20 cellular contexts compared by ENCODE assay signal in the genomic region with DNA sequence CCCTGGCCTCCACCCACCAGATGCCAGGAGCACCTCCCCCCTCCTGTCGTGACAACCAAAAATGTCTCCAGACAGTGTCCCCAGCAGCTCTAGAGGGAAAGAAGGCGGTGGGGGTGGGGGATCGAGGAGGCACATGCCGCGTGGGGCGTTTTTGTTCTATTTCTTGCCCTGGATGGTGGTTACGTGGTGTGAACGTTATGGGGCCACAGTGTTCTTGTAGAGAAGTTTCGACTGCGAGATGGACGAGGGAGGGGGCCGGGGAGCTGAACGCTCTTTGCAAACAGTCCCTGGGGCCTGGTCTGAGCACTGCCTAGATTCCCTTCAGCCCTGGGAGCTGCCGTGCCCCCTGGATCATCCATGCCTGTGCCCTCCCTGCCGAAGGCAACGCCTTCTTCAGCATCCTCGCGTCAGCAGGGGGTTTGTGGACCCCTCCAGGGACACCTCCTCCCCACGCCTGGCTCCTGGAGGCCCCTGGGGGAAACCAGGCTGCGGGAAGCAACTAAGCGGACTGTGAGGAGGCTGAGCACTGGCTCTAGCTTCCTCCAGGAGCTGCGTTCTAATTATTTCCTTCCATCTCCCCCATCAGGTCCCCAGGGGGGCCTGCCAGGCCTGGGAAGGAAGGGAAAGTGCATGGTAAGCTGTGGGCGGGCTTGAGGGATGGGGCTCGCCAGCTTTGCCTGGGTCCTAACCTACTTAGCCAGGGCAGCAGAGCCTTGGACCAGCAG.
DNase-seq lines count a peak whose midpoint lies in the region; ATAC-seq, FAIRE-seq and TF ChIP-seq lines count a peak whose summit lies in the region.
"Had no signal": no experiment of that assay in that cellular context is flagged by ENCODE, and none has a peak within 500 bp of the region (broad histone marks: within the 10 kb centered on the region; RNA-seq: fewer than 3 reads in every experiment).

No MANE protein-coding gene starts in this region.

- ATAC-seq in GM23338 (no peak), GM18511 (IDR thresholded peaks at IDR 0.05; ENCODE audit: unreplicated experiment) (no peak), HepG2 (no peak), HG03378 (IDR thresholded peaks at IDR 0.05; ENCODE audit: unreplicated experiment) (no peak)
- ATAC-seq: gastroesophageal sphincter, right lobe of liver, SK-N-SH treated with all-trans-retinoic acid at 6 μM for 48 hours had no signal

- H4K20me1 ChIP-seq in GM23338 (replicated peaks; ENCODE audit: insufficient read depth): peaks cover 8% of the 10 kb centered on the region; the same call in 1 of the 2 replicates
- H4K20me1 ChIP-seq in HepG2 (ENCODE audit: insufficient read depth, low read length): no peaks in the 10 kb centered on the region

- H3K4me1 ChIP-seq in GM23338 (ENCODE audit: insufficient read depth) (no peaks in the 10 kb centered on the region; the same call in 1 of the 2 replicates), HepG2 (ENCODE audit: insufficient read depth, low read length) (no peaks in the 10 kb centered on the region)
- H3K4me1 ChIP-seq: right lobe of liver, thyroid gland had no signal

- 25% methylated on average over 9 of the region's 24 CpGs for WGBS in HepG2 (ENCODE audit: low lambda C conversion rate)

- H3K79me2 ChIP-seq in GM23338 (replicated peaks; ENCODE audit: insufficient read depth) (no peaks in the 10 kb centered on the region), HepG2 (ENCODE audit: insufficient read depth, low read length) (no peaks in the 10 kb centered on the region)

- no peaks in the 10 kb centered on the region for H3K36me3 ChIP-seq in GM23338 (ENCODE audit: insufficient read depth)
- H3K36me3 ChIP-seq in HepG2 (replicated peaks in 1 of 2; ENCODE audit: control insufficient read depth in 1 of 2, insufficient read depth in 2 of 2, low read length in 2 of 2): no peaks in the 10 kb centered on the region
- H3K36me3 ChIP-seq: gastroesophageal sphincter, right lobe of liver, thyroid gland had no signal

- TF ChIP-seq EP300 in HepG2 (IDR thresholded peaks at IDR 0.05; ENCODE audit: low read depth in 2 of 2, low read length in 2 of 2) (no peak), HepG2 (CRISPR knock-in tag; IDR thresholded peaks at IDR 0.05; ENCODE audit: borderline replicate concordance) (no peak)

- no peaks in the 10 kb centered on the region for H3K9me2 ChIP-seq in GM23338 (ENCODE audit: insufficient read depth)

- H3K36me3 Mint-ChIP-seq in GM23338 (ENCODE audit: low read depth) (peaks cover 7% of the 10 kb centered on the region; the same call in 2 of the 3 replicates), neural crest cell (ENCODE audit: low read depth) (no peaks in the 10 kb centered on the region)

- CTCF ChIA-PET in HepG2 (lab: Yijun Ruan, JAX; ENCODE audit: low intra/inter-chr PET ratio, low total read pairs): no interaction called here

- H3K4me2 ChIP-seq in GM23338: no peak overlapping the region
- no peak overlapping the region for H3K4me2 ChIP-seq in HepG2 (ENCODE audit: low read depth, low read length)

- no peaks in the 10 kb centered on the region for H3F3A ChIP-seq in GM23338 (replicated peaks; ENCODE audit: low read depth)

- H3K4me3 ChIP-seq in GM23338 (no peak overlapping the region), dorsolateral prefrontal cortex (peak overlapping the region in 8 of 59 donors; percentile 6 to 34 (median 21)), HepG2 (replicated peaks in 1 of 3; ENCODE audit: insufficient read depth in 1 of 3, low read depth in 2 of 3, low read length in 3 of 3) (no peak overlapping the region)
- H3K4me3 ChIP-seq: gastroesophageal sphincter, right lobe of liver, thyroid gland had no signal

- H2AFZ ChIP-seq in GM23338: no peak overlapping the region
- no peak overlapping the region for H2AFZ ChIP-seq in HepG2 (ENCODE audit: low read length)

- no peak for TF ChIP-seq POLR2A in HepG2 (IDR thresholded peaks at IDR 0.05; ENCODE audit: insufficient read depth in 1 of 2, low read depth in 2 of 2, low read length in 2 of 2)

- no TSS peak for BruUV-seq in HepG2 (replicated peaks; lab: Mats Ljungman, UMichigan)

- H3K9me3 Mint-ChIP-seq in GM23338 (peaks cover 3% of the 10 kb centered on the region; the same call in 2 of the 3 replicates), neural crest cell (no peaks in the 10 kb centered on the region)
- H3K9me3 Mint-ChIP-seq: activated T-helper 1 cell treated with anti-CD3 and anti-CD28 coated beads, Interleukin-12 subunit alpha, Interleukin-12 subunit beta, Interleukin-2, Interleukin-4 antibody, amounts not matched to agents 30 ng/mL and 10 ng/mL and 1 ng/mL, durations not matched to agents 14 hours and 24 hours and 36 hours had no signal

- POLR2A ChIA-PET in HepG2 (lab: Yijun Ruan, JAX): no interaction called here

- peaks cover 4% of the 10 kb centered on the region for H3K27me3 Mint-ChIP-seq in GM23338 (ENCODE audit: insufficient read depth, low read depth, poor library complexity)
- peaks cover 2% of the 10 kb centered on the region for H3K27me3 Mint-ChIP-seq in neural crest cell (ENCODE audit: low read depth)

- H3K4me1 Mint-ChIP-seq in GM23338 (peaks cover 5% of the 10 kb centered on the region; the same call in 2 of the 3 replicates), neural crest cell (no peaks in the 10 kb centered on the region)

- DNase-seq in Ammon's horn (ENCODE audit: low spot score) (peak; percentile 20), GM23338 (ENCODE audit: low spot score) (peak; percentile 18), dorsolateral prefrontal cortex (peak; percentile 36 to 86 (median 70)), neural crest cell (ENCODE audit: low read depth, low spot score) (no peak), HepG2 (ENCODE audit: low spot score) (no peak), GM20000 (ENCODE audit: low spot score) (no peak)
- DNase-seq: activated CD4-positive, CD25-positive, alpha-beta regulatory T cell; AML-193; NCI-H1436; NCI-H226; NK-92 treated with Interleukin-12 subunit alpha and Interleukin-12 subunit beta, amount 100 ng/mL, for 24 hours; right lobe of liver; RPMI8226; thyroid gland had no signal

- FAIRE-seq in HepG2 (lab: Jason Lieb, UNC): no peak
- FAIRE-seq: H54 had no signal

- no peak for TF ChIP-seq RAD21 in HepG2 (CRISPR knock-in tag; IDR thresholded peaks at IDR 0.05)

- H3K4me3 Mint-ChIP-seq in GM23338: no peak overlapping the region
- H3K4me3 Mint-ChIP-seq in neural crest cell: no peak overlapping the region
- H3K4me3 Mint-ChIP-seq: activated T-helper 1 cell treated with anti-CD3 and anti-CD28 coated beads, Interleukin-12 subunit alpha, Interleukin-12 subunit beta, Interleukin-2, Interleukin-4 antibody, amounts not matched to agents 30 ng/mL and 10 ng/mL and 1 ng/mL, durations not matched to agents 14 hours and 24 hours and 36 hours had no signal

- no peaks in the 10 kb centered on the region for H3K9me3 ChIP-seq in HepG2 (ENCODE audit: low read length)
- H3K9me3 ChIP-seq: gastroesophageal sphincter, right lobe of liver, thyroid gland had no signal

- TF ChIP-seq CTCF in GM23338 (conservative IDR thresholded peaks at IDR 0.05; ENCODE audit: low read depth in 2 of 2): no peak
- no peak for TF ChIP-seq CTCF in dorsolateral prefrontal cortex (IDR thresholded peaks at IDR 0.05 in 54 of 56, conservative IDR thresholded peaks at IDR 0.05 in 2 of 56; ENCODE audit: low read depth in 1 of 56, partially characterized antibody in 56 of 56)
- TF ChIP-seq CTCF in neural crest cell (conservative IDR thresholded peaks at IDR 0.05): no peak
- no peak for TF ChIP-seq CTCF in HepG2 (CRISPR knock-in tag; IDR thresholded peaks at IDR 0.05)
- TF ChIP-seq CTCF in GM20000 (IDR thresholded peaks at IDR 0.05; ENCODE audit: extremely low read depth, missing control alignments): no peak

- in situ Hi-C loops in HepG2 (cut with HindIII; ENCODE audit: extremely low pct_ligation_motif_present, low pct_unique_long_range_greater_than_20kb): no loop called here

- peak overlapping the region; percentile 85; the same call in 1 of the 2 replicates for H3K27ac Mint-ChIP-seq in GM23338
- peak overlapping the region; percentile 83 for H3K27ac Mint-ChIP-seq in neural crest cell (ENCODE audit: unreplicated experiment)
- H3K27ac Mint-ChIP-seq: activated T-helper 1 cell treated with anti-CD3 and anti-CD28 coated beads, Interleukin-12 subunit alpha, Interleukin-12 subunit beta, Interleukin-2, Interleukin-4 antibody, amounts not matched to agents 30 ng/mL and 10 ng/mL and 1 ng/mL, durations not matched to agents 14 hours and 24 hours and 36 hours had no signal

- no peak overlapping the region for H3K9ac ChIP-seq in HepG2 (ENCODE audit: insufficient read depth, low read depth, low read length)

- H3K27me3 ChIP-seq in GM23338 (ENCODE audit: insufficient read depth) (no peaks in the 10 kb centered on the region), dorsolateral prefrontal cortex (no peaks in the 10 kb centered on the region), HepG2 (ENCODE audit: control insufficient read depth in 1 of 2, insufficient read depth in 2 of 2, low read length in 2 of 2) (peaks cover 0 to 2% of the 10 kb centered on the region in 2 experiments; a peak in 2 of 5 replicates)
- H3K27me3 ChIP-seq: right lobe of liver, thyroid gland had no signal

- H3K27ac ChIP-seq in GM23338 (ENCODE audit: low read depth) (no peak overlapping the region), dorsolateral prefrontal cortex (peak overlapping the region in 58 of 59 donors; percentile 54 to 97 (median 85)), HepG2 (ENCODE audit: extremely low read length, insufficient read depth, low read length) (no peak overlapping the region)
- H3K27ac ChIP-seq: gastroesophageal sphincter, right lobe of liver, thyroid gland had no signal

- intact Hi-C loops in dorsolateral prefrontal cortex (cut with DNase I) (no loop called here), HepG2 (cut with micrococcal nuclease; ENCODE audit: unreplicated experiment) (no loop called here)

TF ChIP-seq in GM23338, 12 proteins besides CTCF, POLR2A, EP300 and RAD21 (continues in another document):
- no peak for TF ChIP-seq ZNF331 (CRISPR knock-in tag; IDR thresholded peaks at IDR 0.05; ENCODE audit: low read depth)

TF ChIP-seq in HepG2, 621 proteins besides CTCF, POLR2A, EP300 and RAD21:
- no peak for TF ChIP-seq EZH2 (conservative IDR thresholded peaks at IDR 0.05; ENCODE audit: low read depth, low read length)
- no peak for TF ChIP-seq ZNF329 (CRISPR knock-in tag; IDR thresholded peaks at IDR 0.05; ENCODE audit: low read depth)
- TF ChIP-seq ZFP37 (CRISPR knock-in tag; IDR thresholded peaks at IDR 0.05; ENCODE audit: borderline replicate concordance): no peak
- TF ChIP-seq, protein P1, sequence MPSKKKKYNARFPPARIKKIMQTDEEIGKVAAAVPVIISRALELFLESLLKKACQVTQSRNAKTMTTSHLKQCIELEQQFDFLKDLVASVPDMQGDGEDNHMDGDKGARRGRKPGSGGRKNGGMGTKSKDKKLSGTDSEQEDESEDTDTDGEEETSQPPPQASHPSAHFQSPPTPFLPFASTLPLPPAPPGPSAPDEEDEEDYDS (CRISPR knock-in tag; IDR thresholded peaks at IDR 0.05): no peak
- no peak for TF ChIP-seq MEIS1 (CRISPR knock-in tag; IDR thresholded peaks at IDR 0.05; ENCODE audit: borderline replicate concordance)
- no peak for TF ChIP-seq NPAS2 (CRISPR knock-in tag; IDR thresholded peaks at IDR 0.05; ENCODE audit: borderline replicate concordance)
- no peak for TF ChIP-seq FOXJ3 (CRISPR knock-in tag; IDR thresholded peaks at IDR 0.05; ENCODE audit: borderline replicate concordance)
- TF ChIP-seq RBAK (CRISPR knock-in tag; IDR thresholded peaks at IDR 0.05): no peak

Comparison
In these comparisons a context has a peak if more than half of its experiments do, and no peak if none do; other contexts are left out.
1. DNase-seq: peak in Ammon's horn (single experiment), GM23338 (single experiment) and dorsolateral prefrontal cortex (10 of 10); none in neural crest cell (single experiment), HepG2 (single experiment) and GM20000 (single experiment).
2. H3K27ac ChIP-seq: peak in dorsolateral prefrontal cortex (58 of 59); none in GM23338 (single experiment) and HepG2 (single experiment).